1 cellular context compared by ENCODE assay signal in genomic region chr4:75724066-75724866, GRCh38.
A peak's percentile ranks its signal among the peaks of the same experiment; 100 is the strongest.
TF ChIP-seq lines count a peak whose summit lies in the region.

Gene USO1 (plus strand): TSS chr4:75724577. CDS start chr4:75724820, 243 bp downstream.

TF ChIP-seq in K562, 482 proteins besides CTCF, POLR2A, EP300 and RAD21 (continued from another document and continues in another):
- TF ChIP-seq ZNF512 (tag; IDR thresholded peaks at IDR 0.05) = no peak
- peak; percentile 73 for TF ChIP-seq CREM (IDR thresholded peaks at IDR 0.05; ENCODE audit: low read depth)
- no peak for TF ChIP-seq ZBTB17 (CRISPR knock-in tag; IDR thresholded peaks at IDR 0.05)
- no peak for TF ChIP-seq IFI16 (CRISPR knock-in tag; IDR thresholded peaks at IDR 0.05)
- peak; percentile 7 for TF ChIP-seq MXD1 (CRISPR knock-in tag; IDR thresholded peaks at IDR 0.05; ENCODE audit: borderline replicate concordance, poor library complexity, severe bottlenecking)
- TF ChIP-seq ATF6 (CRISPR knock-in tag; IDR thresholded peaks at IDR 0.05) = peak; percentile 53; the same call in 1 of the 2 replicates
- peak; percentile 85 for TF ChIP-seq EGR1 (conservative IDR thresholded peaks at IDR 0.05)
- no peak for TF ChIP-seq MED1 (CRISPR knock-in tag; IDR thresholded peaks at IDR 0.05; ENCODE audit: borderline replicate concordance)
- no peak for TF ChIP-seq PTRF (tag; IDR thresholded peaks at IDR 0.05)
- peak; percentile 91 for TF ChIP-seq TBP (optimal IDR thresholded peaks at IDR 0.05; ENCODE audit: low read depth, low read length)
- no peak for TF ChIP-seq ARHGAP35 (IDR thresholded peaks at IDR 0.05; ENCODE audit: partially characterized antibody)
- no peak for TF ChIP-seq KLF10 (CRISPR knock-in tag; IDR thresholded peaks at IDR 0.05)
- TF ChIP-seq SMAD3 (CRISPR knock-in tag; conservative IDR thresholded peaks at IDR 0.05) = 0 out of 2 replicates have a peak, but pooled peaks have one; percentile 5
- TF ChIP-seq CREB1 (IDR thresholded peaks at IDR 0.05) = 0 out of 2 replicates have a peak, but pooled peaks have one; percentile 19
- TF ChIP-seq CREB1 (CRISPR knock-in tag; IDR thresholded peaks at IDR 0.05) = peak; percentile 46; the same call in 1 of the 2 replicates
- 0 out of 2 replicates have a peak, but pooled peaks have one; percentile 13 for TF ChIP-seq NCOR1 (IDR thresholded peaks at IDR 0.05)
- TF ChIP-seq GATAD2B (IDR thresholded peaks at IDR 0.05; ENCODE audit: borderline replicate concordance) = no peak
- peak; percentile 98 for TF ChIP-seq EP400 (IDR thresholded peaks at IDR 0.05)
- no peak for TF ChIP-seq E2F8 (IDR thresholded peaks at IDR 0.05; ENCODE audit: low read depth, partially characterized antibody)
- TF ChIP-seq PML (IDR thresholded peaks at IDR 0.05; ENCODE audit: low read length) = peak; percentile 84
- TF ChIP-seq COPS2 (conservative IDR thresholded peaks at IDR 0.05) = no peak
- TF ChIP-seq GTF2E2 (tag; IDR thresholded peaks at IDR 0.05) = peak; percentile 79; the same call in 1 of the 2 replicates
- TF ChIP-seq CSDE1 (IDR thresholded peaks at IDR 0.05) = 0 out of 4 replicates have a peak, but pooled peaks of 1 of the 2 experiments have one; percentile 47
- TF ChIP-seq POLR3A (IDR thresholded peaks at IDR 0.05; ENCODE audit: borderline replicate concordance, extremely low read depth, insufficient read depth, insufficient read length) = no peak
- peak; percentile 73 to 76; a peak in 2 of 4 replicates for TF ChIP-seq SIN3A (IDR thresholded peaks at IDR 0.05; ENCODE audit: borderline replicate concordance in 2 of 2, control insufficient read depth in 1 of 2, low read depth in 2 of 2, low read length in 2 of 2)
- TF ChIP-seq ZNF347 (CRISPR knock-in tag; IDR thresholded peaks at IDR 0.05; ENCODE audit: low read depth) = no peak
- TF ChIP-seq ZBTB26 (CRISPR knock-in tag; IDR thresholded peaks at IDR 0.05) = no peak
- TF ChIP-seq HOXB6 (CRISPR knock-in tag; IDR thresholded peaks at IDR 0.05; ENCODE audit: borderline replicate concordance) = no peak
- peak in 1 of 2 experiments; percentile 38; a peak in 1 of 4 replicates for TF ChIP-seq ZNF318 (IDR thresholded peaks at IDR 0.05; ENCODE audit: borderline replicate concordance in 1 of 2, low read depth in 1 of 2)
- peak; percentile 75 for TF ChIP-seq MBD2 (IDR thresholded peaks at IDR 0.05; ENCODE audit: borderline replicate concordance, low read depth)
- TF ChIP-seq MYNN (IDR thresholded peaks at IDR 0.05) = no peak
- no peak for TF ChIP-seq MYNN (CRISPR knock-in tag; IDR thresholded peaks at IDR 0.05)
- no peak for TF ChIP-seq ATF3 (IDR thresholded peaks at IDR 0.05)
- TF ChIP-seq ATF3 (CRISPR knock-in tag; conservative IDR thresholded peaks at IDR 0.05) = no peak
- TF ChIP-seq CTBP1 (IDR thresholded peaks at IDR 0.05; ENCODE audit: borderline replicate concordance) = peak; percentile 33; the same call in 1 of the 2 replicates
- TF ChIP-seq SNRNP70 (optimal IDR thresholded peaks at IDR 0.05; ENCODE audit: low read depth, low read length) = no peak
- peak; percentile 32; the same call in 1 of the 2 replicates for TF ChIP-seq LEF1 (IDR thresholded peaks at IDR 0.05)
- TF ChIP-seq ZNF551 (CRISPR knock-in tag; IDR thresholded peaks at IDR 0.05) = no peak
- TF ChIP-seq ARNT (IDR thresholded peaks at IDR 0.05) = peak; percentile 17 to 51; a peak in 2 of 4 replicates
- TF ChIP-seq ETS1 (conservative IDR thresholded peaks at IDR 0.05; ENCODE audit: control insufficient read depth, low read depth, low read length) = peak; percentile 61; the same call in 1 of the 2 replicates
- TF ChIP-seq CBFB (CRISPR knock-in tag; IDR thresholded peaks at IDR 0.05) = peak; percentile 64; the same call in 1 of the 2 replicates
- TF ChIP-seq SRF (CRISPR knock-in tag; IDR thresholded peaks at IDR 0.05) = peak in 1 of 2 experiments; percentile 68; a peak in 2 of 4 replicates
- no peak for TF ChIP-seq MEF2D (tag; conservative IDR thresholded peaks at IDR 0.05; ENCODE audit: low read depth)
- TF ChIP-seq CHD1 (IDR thresholded peaks at IDR 0.05; ENCODE audit: low read length) = no peak
- peak; percentile 73; the same call in 1 of the 2 replicates for TF ChIP-seq E2F5 (CRISPR knock-in tag; IDR thresholded peaks at IDR 0.05)
- no peak for TF ChIP-seq ZNF274 (IDR thresholded peaks at IDR 0.05; ENCODE audit: borderline replicate concordance, low read depth, low read length)
- peak; percentile 92; the same call in 1 of the 2 replicates for TF ChIP-seq NFRKB (IDR thresholded peaks at IDR 0.05; ENCODE audit: low read depth)
